2 cellular contexts compared by ENCODE assay signal in the genomic region with DNA sequence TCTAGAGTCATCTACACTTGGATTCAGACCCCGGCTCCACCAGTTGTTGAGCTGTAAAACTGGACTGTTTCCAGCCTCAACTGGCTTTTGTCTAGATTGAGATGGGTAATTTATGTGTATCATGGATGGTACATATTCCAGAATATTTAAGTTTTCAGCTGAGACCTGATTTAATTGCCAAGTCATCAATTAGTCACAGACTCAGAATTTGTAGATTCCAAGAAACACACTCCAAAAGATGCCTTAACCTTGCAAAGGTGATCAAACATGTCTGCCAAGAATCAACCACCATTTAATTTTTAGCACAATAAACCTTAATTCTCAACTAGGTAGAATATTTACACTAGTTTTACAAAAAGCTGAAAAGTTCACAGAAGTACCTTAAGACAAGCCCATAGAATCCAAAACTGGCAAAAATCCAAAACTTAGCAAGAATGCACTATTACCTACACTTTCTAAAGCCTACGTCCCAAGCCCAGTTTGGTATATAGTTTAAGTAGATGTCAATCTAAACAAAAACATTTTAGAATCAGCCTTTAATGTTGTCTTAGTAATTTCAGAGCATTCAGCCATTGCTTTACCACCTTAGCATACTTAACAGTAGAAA.
TF ChIP-seq lines count a peak whose summit lies in the region.

No MANE protein-coding gene starts in this region.

TF ChIP-seq in SK-N-SH, 30 proteins besides CTCF, POLR2A, EP300 and RAD21 (continued from another document):
- TF ChIP-seq, protein P1, sequence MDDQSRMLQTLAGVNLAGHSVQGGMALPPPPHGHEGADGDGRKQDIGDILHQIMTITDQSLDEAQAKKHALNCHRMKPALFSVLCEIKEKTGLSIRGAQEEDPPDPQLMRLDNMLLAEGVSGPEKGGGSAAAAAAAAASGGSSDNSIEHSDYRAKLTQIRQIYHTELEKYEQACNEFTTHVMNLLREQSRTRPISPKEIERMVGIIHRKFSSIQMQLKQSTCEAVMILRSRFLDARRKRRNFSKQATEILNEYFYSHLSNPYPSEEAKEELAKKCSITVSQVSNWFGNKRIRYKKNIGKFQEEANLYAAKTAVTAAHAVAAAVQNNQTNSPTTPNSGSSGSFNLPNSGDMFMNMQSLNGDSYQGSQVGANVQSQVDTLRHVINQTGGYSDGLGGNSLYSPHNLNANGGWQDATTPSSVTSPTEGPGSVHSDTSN (IDR thresholded peaks at IDR 0.05), result no peak
- TF ChIP-seq ELF1 (IDR thresholded peaks at IDR 0.05) (no peak), RCOR1 (IDR thresholded peaks at IDR 0.05; ENCODE audit: low read length) (no peak), GATA2 (CRISPR knock-in tag; IDR thresholded peaks at IDR 0.05) (no peak)

TF ChIP-seq in SK-N-SH treated with all-trans-retinoic acid at 6 μM for 48 hours, 23 proteins besides CTCF, POLR2A, EP300 and RAD21 (continued from another document):
- TF ChIP-seq, protein P2, sequence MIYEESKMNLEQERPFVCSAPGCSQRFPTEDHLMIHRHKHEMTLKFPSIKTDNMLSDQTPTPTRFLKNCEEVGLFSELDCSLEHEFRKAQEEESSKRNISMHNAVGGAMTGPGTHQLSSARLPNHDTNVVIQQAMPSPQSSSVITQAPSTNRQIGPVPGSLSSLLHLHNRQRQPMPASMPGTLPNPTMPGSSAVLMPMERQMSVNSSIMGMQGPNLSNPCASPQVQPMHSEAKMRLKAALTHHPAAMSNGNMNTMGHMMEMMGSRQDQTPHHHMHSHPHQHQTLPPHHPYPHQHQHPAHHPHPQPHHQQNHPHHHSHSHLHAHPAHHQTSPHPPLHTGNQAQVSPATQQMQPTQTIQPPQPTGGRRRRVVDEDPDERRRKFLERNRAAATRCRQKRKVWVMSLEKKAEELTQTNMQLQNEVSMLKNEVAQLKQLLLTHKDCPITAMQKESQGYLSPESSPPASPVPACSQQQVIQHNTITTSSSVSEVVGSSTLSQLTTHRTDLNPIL (CRISPR knock-in tag; IDR thresholded peaks at IDR 0.05; ENCODE audit: low read depth), result no peak
- TF ChIP-seq ZC3H10 (CRISPR knock-in tag; IDR thresholded peaks at IDR 0.05) (no peak), CSDC2 (CRISPR knock-in tag; IDR thresholded peaks at IDR 0.05) (no peak)
